In genomic region chr21:45074048-45074817, GRCh38 we compare ENCODE assay signal across 8 cellular contexts. TPM values are rescaled to one million over a fixed set of nuclear protein-coding genes. Genes with fewer than 3 reads are reported as not detected.
DNase-seq lines count a peak whose midpoint lies in the region; ATAC-seq and TF ChIP-seq lines count a peak whose summit lies in the region.

TSS of gene ADARB1 (plus strand) at chr21:45074580. CDS start at chr21:45171657, 97,077 bp downstream.

- no peaks in the 10 kb centered on the region for H3K36me3 ChIP-seq in CD4-positive, alpha-beta memory T cell (ENCODE audit: insufficient read depth, low read length)
- H3K36me3 ChIP-seq in MG63 (no peaks in the 10 kb centered on the region), breast epithelium (no peaks in the 10 kb centered on the region), skeletal muscle tissue (ENCODE audit: control insufficient read depth in 3 of 3, insufficient read depth in 3 of 3, low read length in 3 of 3) (no peaks in the 10 kb centered on the region)

- H3K9me3 ChIP-seq in CD4-positive, alpha-beta memory T cell (ENCODE audit: control insufficient read depth in 1 of 2, low read length in 2 of 2), result no peaks in the 10 kb centered on the region
- H3K9me3 ChIP-seq in MG63 (no peaks in the 10 kb centered on the region), breast epithelium (no peaks in the 10 kb centered on the region), skeletal muscle tissue (ENCODE audit: control insufficient read depth in 3 of 3, low read length in 3 of 3) (no peaks in the 10 kb centered on the region)

- peak in 4 of 5 donors; percentile 65 to 79 (median 72) for DNase-seq in CD4-positive, alpha-beta memory T cell
- DNase-seq in MG63 (peak; percentile 70), breast epithelium (ENCODE audit: low spot score in 2 of 2) (peak; percentile 31 to 52), iPS-NIHi11 (ENCODE audit: low spot score) (peak; percentile 97)

- intact Hi-C loops in CD4-positive, alpha-beta memory T cell (cut with micrococcal nuclease), result loop anchor here (10.0 kb wide), 1 partner anchor 269 kb away; the partner anchor contains the start of gene UBE2G2
- intact Hi-C loops in breast epithelium (cut with DNase I; ENCODE audit: low total_unique reads), result loop anchor here (10.0 kb wide), 1 partner anchor 119 kb away; no protein-coding TSS in a partner anchor

- H3K4me3 ChIP-seq in CD4-positive, alpha-beta memory T cell (ENCODE audit: low read length in 2 of 2), result peak within 1 kb of the TSS; percentile 18 to 52
- H3K4me3 ChIP-seq in MG63 (peak within 1 kb of the TSS; percentile 63), breast epithelium (peak within 1 kb of the TSS; percentile 80 to 98 (median 87)), skeletal muscle tissue (ENCODE audit: low read length in 3 of 3) (peak within 1 kb of the TSS; percentile 78 to 93 (median 90))

- no peaks in the 10 kb centered on the region for H3K9me3 Mint-ChIP-seq in CD4-positive, alpha-beta memory T cell

- peak within 1 kb of the TSS; percentile 92 to 99 (median 96) for H3K4me3 Mint-ChIP-seq in CD4-positive, alpha-beta memory T cell

- peak within 1 kb of the TSS; percentile 64 for H3K27ac ChIP-seq in CD4-positive, alpha-beta memory T cell (ENCODE audit: low read depth, low read length)
- H3K27ac ChIP-seq in VCaP (peak within 1 kb of the TSS; percentile 100), breast epithelium (peak within 1 kb of the TSS; percentile 87 to 98), skeletal muscle tissue (ENCODE audit: low read depth, low read length) (peak within 1 kb of the TSS; percentile 71)

- POLR2A ChIA-PET in CD4-positive, alpha-beta memory T cell (lab: Charles Lee; ENCODE audit: partially characterized antibody), result interaction anchor here (0.6 to 2.1 kb wide), 7 partner anchors 10 to 735 kb away, joined by 3 to 12 read pairs (median 4); partner anchors contain the start of genes CFAP410 and SLX9

- no peak for TF ChIP-seq CTCF in VCaP (conservative IDR thresholded peaks at IDR 0.05)
- no peak for TF ChIP-seq CTCF in breast epithelium (IDR thresholded peaks at IDR 0.05)

- CTCF ChIA-PET in CD4-positive, alpha-beta memory T cell (lab: Charles Lee; ENCODE audit: partially characterized antibody), result interaction anchor here (1.2 kb wide), 2 partner anchors 54 to 63 kb away, joined by 6 to 7 read pairs; no protein-coding TSS in a partner anchor

- TF ChIP-seq POLR2A in breast epithelium (IDR thresholded peaks at IDR 0.05), result no peak

- peak within 1 kb of the TSS; percentile 81 to 98 (median 88) for H3K9ac ChIP-seq in skeletal muscle tissue (ENCODE audit: low read depth in 1 of 3, low read length in 3 of 3)

- peaks cover 33 to 46% (median 39%) of the 10 kb centered on the region in 4 donors for H3K4me1 Mint-ChIP-seq in CD4-positive, alpha-beta memory T cell

- ATAC-seq in GM19468 (IDR thresholded peaks at IDR 0.05; ENCODE audit: extremely low read depth, unreplicated experiment), result peak; percentile 33
- ATAC-seq in GM21528 (IDR thresholded peaks at IDR 0.05; ENCODE audit: low FRiP score, unreplicated experiment), result no peak

- peak within 1 kb of the TSS; percentile 92 to 99 (median 97) for H3K27ac Mint-ChIP-seq in CD4-positive, alpha-beta memory T cell

- H3K4me1 ChIP-seq in CD4-positive, alpha-beta memory T cell (ENCODE audit: insufficient read depth, low read length), result peaks cover 44% of the 10 kb centered on the region
- no peaks in the 10 kb centered on the region for H3K4me1 ChIP-seq in breast epithelium
- H3K4me1 ChIP-seq in skeletal muscle tissue (ENCODE audit: control insufficient read depth in 3 of 3, insufficient read depth in 3 of 3, low read length in 3 of 3), result peaks cover 15 to 41% (median 31%) of the 10 kb centered on the region in 3 donors

- peaks cover 0 to 7% of the 10 kb centered on the region in 2 donors for H3K36me3 Mint-ChIP-seq in CD4-positive, alpha-beta memory T cell

- no peaks in the 10 kb centered on the region for H3K27me3 ChIP-seq in CD4-positive, alpha-beta memory T cell (ENCODE audit: insufficient read depth, low read length)
- H3K27me3 ChIP-seq in MG63 (peaks cover 13% of the 10 kb centered on the region), breast epithelium (no peaks in the 10 kb centered on the region), skeletal muscle tissue (ENCODE audit: control insufficient read depth in 3 of 3, insufficient read depth in 3 of 3, low read length in 3 of 3) (no peaks in the 10 kb centered on the region)

- no peaks in the 10 kb centered on the region for H3K27me3 Mint-ChIP-seq in CD4-positive, alpha-beta memory T cell

RNA-seq across cellular contexts. Expression of gene ADARB1, which starts in this region (rescaled TPM):
- 10 to 100 TPM; 49.7 to 50.0 TPM for total RNA-seq in CD4-positive, alpha-beta memory T cell
- polyA plus RNA-seq in CD4-positive, alpha-beta memory T cell, result 10 to 100 TPM in 1 of 2 donors, 1 to 10 TPM in 1; 4.6 to 12.2 TPM
- 2.9 and 15.3 TPM in 2 replicates for total RNA-seq in MG63 (2014; rRNA removed; shearing (Covaris generic); ENCODE audit: low replicate concordance)
- total RNA-seq in breast epithelium (10 to 100 TPM; 19.9 to 21.3 (median 20.0) TPM), skeletal muscle tissue (16.2 TPM)

Comparison
In these comparisons a context has a peak if more than half of its experiments do, and no peak if none do; other contexts are left out.
1. DNase-seq: peak in every context shown above with its lines; median percentile 97 in iPS-NIHi11; 72 in CD4-positive, alpha-beta memory T cell; 70 in MG63; 42 in breast epithelium.
2. H3K4me3 ChIP-seq: peak in every context shown above with its lines; median percentile 90 in skeletal muscle tissue; 87 in breast epithelium; 63 in MG63; 35 in CD4-positive, alpha-beta memory T cell.